In genomic region chrX:11887175-11887574, GRCh38 we compare ENCODE assay signal across 1 cellular context.
TF ChIP-seq lines count a peak whose summit lies in the region.

No MANE protein-coding gene starts in this region.

TF ChIP-seq in A549, 52 proteins besides CTCF, POLR2A, EP300 and RAD21 (continued from another document):
- TF ChIP-seq USF2 (IDR thresholded peaks at IDR 0.05) = no peak
